In the genomic region with DNA sequence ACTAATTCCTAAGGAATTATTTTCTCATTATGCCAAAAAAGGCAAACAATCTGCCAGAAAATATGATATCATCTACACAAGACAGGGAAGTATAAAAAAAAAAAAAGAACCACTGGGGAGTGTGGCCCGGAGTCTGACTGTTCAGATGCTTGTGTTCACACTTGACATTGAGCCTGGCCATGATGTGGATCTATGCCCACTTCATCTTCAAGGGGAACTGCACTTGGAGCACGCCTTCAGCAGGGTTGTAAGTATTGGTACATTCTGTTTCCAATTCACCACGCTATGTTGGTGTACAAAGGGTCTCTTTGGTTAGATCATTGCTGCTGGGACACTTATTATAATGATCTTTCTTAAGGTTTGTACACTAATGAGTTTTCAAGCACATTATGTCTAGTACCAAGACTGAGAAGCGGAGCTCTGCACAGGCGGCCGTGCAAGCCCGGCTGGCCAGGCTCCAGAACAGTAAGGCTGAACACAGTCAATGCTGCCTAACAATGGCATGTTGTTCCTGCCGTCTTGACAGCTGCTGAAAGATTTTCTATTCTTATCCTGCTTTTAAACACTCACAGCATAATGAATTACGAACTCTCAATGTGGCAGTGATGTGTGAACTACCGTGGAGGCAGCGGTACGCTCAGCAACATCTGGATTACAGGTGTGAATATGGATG, we compare ENCODE assay signal across 15 cellular contexts.
"Had no signal": no experiment of that assay in that cellular context is flagged by ENCODE, and none has a peak within 500 bp of the region (broad histone marks: within the 10 kb centered on the region; RNA-seq: fewer than 3 reads in every experiment).

No MANE protein-coding gene starts in this region.

- DNase-seq: activated CD4-positive, alpha-beta T cell treated with anti-CD3 and anti-CD28 coated beads for 4 hours; activated CD8-positive, alpha-beta memory T cell treated with anti-CD3 and anti-CD28 coated beads, Interleukin-2, amount 50 U/mL, for 4 hours; activated CD8-positive, alpha-beta T cell treated with anti-CD3 and anti-CD28 coated beads for 36 hours; activated gamma-delta T cell treated with Interleukin-2 at 50 U/mL for 16 hours; activated naive CD8-positive, alpha-beta T cell treated with anti-CD3 and anti-CD28 coated beads for 36 hours; activated T-cell treated with anti-CD3 and anti-CD28 coated beads, Interleukin-2, amount 50 U/mL, for 72 hours; left lung; right lobe of liver; spleen; stimulated activated CD4-positive, alpha-beta T cell treated with anti-CD3 and anti-CD28 coated beads, Interleukin-1b, Interleukin-23, amount 100 ng/mL, for 48 hours; stimulated activated naive B cell treated with anti-CD40 and anti-IgM and Interleukin-4, amounts not matched to agents 10 μg/mL and 1 μg/mL and 100 μg/mL, for 72 hours had no signal

- ATAC-seq: activated CD8-positive, alpha-beta T cell treated with anti-CD3 and anti-CD28 coated beads for 36 hours; activated T-cell treated with anti-CD3 and anti-CD28 coated beads, Interleukin-2, amount 50 U/mL, for 72 hours; left lung; right lobe of liver; stimulated activated naive B cell treated with anti-CD40 and anti-IgM and Interleukin-4, amounts not matched to agents 10 μg/mL and 1 μg/mL and 100 μg/mL, for 72 hours had no signal

- H3K4me3 ChIP-seq: breast epithelium, esophagus muscularis mucosa, heart left ventricle, left lung, right lobe of liver, spleen, upper lobe of left lung had no signal
